ENCODE assay signal across 8 cellular contexts in the genomic region with DNA sequence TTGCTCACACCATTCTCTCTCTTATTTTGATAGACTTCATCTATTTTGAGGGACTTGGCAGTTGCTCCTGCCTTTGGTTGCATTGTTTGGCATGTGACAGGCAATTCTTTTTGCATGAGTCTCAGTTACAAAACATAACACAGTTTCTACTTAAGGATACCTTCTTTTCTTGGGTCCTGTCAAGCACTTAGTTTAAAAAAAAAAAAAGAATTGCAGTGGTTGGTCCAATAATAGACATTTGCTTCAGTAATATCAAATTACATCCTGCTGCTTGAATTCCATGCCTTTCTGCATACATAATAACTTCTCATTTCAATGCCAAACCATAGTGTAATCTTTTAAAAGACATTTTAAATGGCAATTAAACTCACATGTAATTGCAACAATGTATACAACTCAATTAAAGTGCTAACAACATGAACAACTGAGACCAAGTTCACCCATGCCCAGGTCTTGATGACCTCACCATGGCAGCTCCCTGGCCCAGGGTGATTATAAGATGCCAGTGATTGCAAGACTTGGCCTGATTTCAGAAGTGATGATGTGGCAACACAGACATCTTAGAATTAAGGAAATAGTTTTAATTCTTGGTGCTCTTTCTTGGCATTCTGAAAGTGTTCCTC. TPM values are rescaled to one million over a fixed set of nuclear protein-coding genes. Genes with fewer than 3 reads are reported as not detected.
A peak's percentile ranks its signal among the peaks of the same experiment; 100 is the strongest.
DNase-seq lines count a peak whose midpoint lies in the region; ATAC-seq lines count a peak whose summit lies in the region.

No MANE protein-coding gene starts in this region.

- peaks cover 3% of the 10 kb centered on the region for H3K36me3 Mint-ChIP-seq in activated T-cell treated with anti-CD3 and anti-CD28 coated beads, Interleukin-2, amount 50 U/mL, for 4 hours (ENCODE audit: insufficient read depth)

- DNase-seq in GM04503 (ENCODE audit: low read depth) (peak; percentile 91), NOMO-1 treated with DMSO at 0.1 percent for 48 hours (lab: John Stamatoyannopoulos, UW; ENCODE audit: unreplicated experiment) (peak; percentile 49), sciatic nerve (ENCODE audit: low spot score) (no peak)
- no peak for DNase-seq in activated T-cell treated with anti-CD3 and anti-CD28 coated beads, Interleukin-2, amount 50 U/mL, for 4 hours

- peaks cover 38% of the 10 kb centered on the region for H3K4me1 Mint-ChIP-seq in activated T-cell treated with anti-CD3 and anti-CD28 coated beads, Interleukin-2, amount 50 U/mL, for 4 hours (ENCODE audit: low read depth)

- H3K4me3 Mint-ChIP-seq in activated T-cell treated with anti-CD3 and anti-CD28 coated beads, Interleukin-2, amount 50 U/mL, for 4 hours, result no peak overlapping the region

- no peaks in the 10 kb centered on the region for H3K9me3 Mint-ChIP-seq in activated T-cell treated with anti-CD3 and anti-CD28 coated beads, Interleukin-2, amount 50 U/mL, for 4 hours

- no peaks in the 10 kb centered on the region for H3K27me3 Mint-ChIP-seq in activated T-cell treated with anti-CD3 and anti-CD28 coated beads, Interleukin-2, amount 50 U/mL, for 4 hours (ENCODE audit: low read depth)

- ATAC-seq in esophagus mucosa (peak; percentile 54), sciatic nerve (peak; percentile 48), GM18498 (IDR thresholded peaks at IDR 0.05; ENCODE audit: unreplicated experiment) (no peak), GM21529 (IDR thresholded peaks at IDR 0.05; ENCODE audit: unreplicated experiment) (no peak), HG03039 (IDR thresholded peaks at IDR 0.05; ENCODE audit: unreplicated experiment) (no peak)
- no peak for ATAC-seq in activated T-cell treated with anti-CD3 and anti-CD28 coated beads, Interleukin-2, amount 50 U/mL, for 4 hours

- intact Hi-C loops in sciatic nerve (cut with DNase I), result loop anchor here (10.0 kb wide), 1 partner anchor 992 kb away; no protein-coding TSS in a partner anchor

RNA-seq across cellular contexts. Expression of gene PLET1, which starts 32.2 kb away (rescaled TPM):
- total RNA-seq in esophagus mucosa (not detected), sciatic nerve (not detected)
- not detected for total RNA-seq in activated T-cell treated with anti-CD3 and anti-CD28 coated beads, Interleukin-2, amount 50 U/mL, for 4 hours

Comparison
In these comparisons a context has a peak if more than half of its experiments do, and no peak if none do; other contexts are left out.
1. DNase-seq: peak in GM04503 (single experiment) and NOMO-1 treated with DMSO at 0.1 percent for 48 hours (single experiment); none in sciatic nerve (single experiment) and activated T-cell treated with anti-CD3 and anti-CD28 coated beads, Interleukin-2, amount 50 U/mL, for 4 hours (single experiment).
2. ATAC-seq: peak in esophagus mucosa (single experiment) and sciatic nerve (single experiment); none in activated T-cell treated with anti-CD3 and anti-CD28 coated beads, Interleukin-2, amount 50 U/mL, for 4 hours (0 of 2), GM18498 (single experiment), GM21529 (single experiment) and HG03039 (single experiment).